Comparison of ENCODE assay signal across 9 cellular contexts in genomic region chr14:102819176-102819628, GRCh38. TPM values are rescaled to one million over a fixed set of nuclear protein-coding genes. Genes with fewer than 3 reads are reported as not detected.
A peak's percentile ranks its signal among the peaks of the same experiment; 100 is the strongest.
DNase-seq lines count a peak whose midpoint lies in the region; ATAC-seq and TF ChIP-seq lines count a peak whose summit lies in the region.
"Had no signal": no experiment of that assay in that cellular context is flagged by ENCODE, and none has a peak within 500 bp of the region (broad histone marks: within the 10 kb centered on the region; RNA-seq: fewer than 3 reads in every experiment).

No MANE protein-coding gene starts in this region.

- H3K36me3 ChIP-seq in thymus (ENCODE audit: control insufficient read depth, insufficient read depth): no peaks in the 10 kb centered on the region
- H3K36me3 ChIP-seq: cardiac muscle cell had no signal

- no peaks in the 10 kb centered on the region for H3K27me3 ChIP-seq in thymus (ENCODE audit: control insufficient read depth, insufficient read depth)
- H3K27me3 ChIP-seq: cardiac muscle cell had no signal

- H3K4me3 ChIP-seq in thymus (ENCODE audit: low read length): no peak overlapping the region
- H3K4me3 ChIP-seq: cardiac muscle cell had no signal

- intact Hi-C loops in CD14-positive monocyte (cut with micrococcal nuclease): no loop called here

- peak overlapping the region; percentile 61 for H3K27ac ChIP-seq in thymus (ENCODE audit: low read depth)
- H3K27ac ChIP-seq: cardiac muscle cell had no signal

- H3K27me3 Mint-ChIP-seq in CD14-positive monocyte (ENCODE audit: low read depth in 3 of 3): peaks cover 0 to 4% (median 0%) of the 10 kb centered on the region in 3 donors
- peaks cover 0 to 2% (median 0%) of the 10 kb centered on the region in 3 donors for H3K27me3 Mint-ChIP-seq in immature natural killer cell (ENCODE audit: low read depth in 3 of 3)

- H3K36me3 Mint-ChIP-seq in CD14-positive monocyte (peaks cover 32% of the 10 kb centered on the region in 2 donors), immature natural killer cell (peaks cover 0 to 3% (median 0%) of the 10 kb centered on the region in 3 donors)

- H3K9me3 ChIP-seq in thymus (ENCODE audit: control insufficient read depth): no peaks in the 10 kb centered on the region

- H3K27ac Mint-ChIP-seq in CD14-positive monocyte: peak overlapping the region in 5 of 7 donors; percentile 37 to 61 (median 43)
- H3K27ac Mint-ChIP-seq in immature natural killer cell: peak overlapping the region; percentile 18 to 79 (median 62)

- no peak for DNase-seq in CD14-positive monocyte (ENCODE audit: low spot score)
- peak; percentile 55 to 71 for DNase-seq in activated CD4-positive, alpha-beta T cell treated with anti-CD3 and anti-CD28 coated beads, Interleukin-2, amount 50 U/mL, for 24 hours (ENCODE audit: low read depth in 1 of 2, low spot score in 1 of 2)
- peak in 2 of 3 donors; percentile 14 to 36 for DNase-seq in immature natural killer cell
- no peak for DNase-seq in NCI-H2227 treated with DMSO at 0.1 percent for 48 hours (lab: John Stamatoyannopoulos, UW)
- DNase-seq in AML-193 (lab: John Stamatoyannopoulos, UW): no peak

- WGBS in thymus: 86% methylated on average over 9 of the region's 9 CpGs

- ATAC-seq in GM19397 (IDR thresholded peaks at IDR 0.05; ENCODE audit: unreplicated experiment) (peak; percentile 77), HG03439 (IDR thresholded peaks at IDR 0.05; ENCODE audit: unreplicated experiment) (peak; percentile 60)

- no peak for TF ChIP-seq CTCF in CD14-positive monocyte (IDR thresholded peaks at IDR 0.05)

- H3K4me1 Mint-ChIP-seq in CD14-positive monocyte (peaks cover 14% of the 10 kb centered on the region), immature natural killer cell (peaks cover 49 to 65% of the 10 kb centered on the region in 2 donors)

- no peaks in the 10 kb centered on the region for H3K4me1 ChIP-seq in thymus (ENCODE audit: control insufficient read depth, insufficient read depth, low read length)

- H3K9me3 Mint-ChIP-seq in CD14-positive monocyte: no peaks in the 10 kb centered on the region
- H3K9me3 Mint-ChIP-seq in immature natural killer cell: no peaks in the 10 kb centered on the region

- H3K4me3 Mint-ChIP-seq in CD14-positive monocyte (no peak overlapping the region), immature natural killer cell (peak overlapping the region in 4 of 5 donors; percentile 20 to 75 (median 54))

RNA-seq across cellular contexts. Expression of gene TRAF3, which starts 42.0 kb away (rescaled TPM):
- polyA plus RNA-seq in CD14-positive monocyte (10 to 100 TPM; 12.0 to 17.3 TPM), immature natural killer cell (10 to 100 TPM in 1 of 3 donors, 1 to 10 TPM in 2; 9.2 to 12.8 (median 9.3) TPM), thymus (9.2 TPM)

Comparison
In these comparisons a context has a peak if more than half of its experiments do, and no peak if none do; other contexts are left out.
1. DNase-seq: peak in activated CD4-positive, alpha-beta T cell treated with anti-CD3 and anti-CD28 coated beads, Interleukin-2, amount 50 U/mL, for 24 hours (2 of 2) and immature natural killer cell (2 of 3); none in CD14-positive monocyte (single experiment), NCI-H2227 treated with DMSO at 0.1 percent for 48 hours (single experiment) and AML-193 (0 of 2).
2. H3K4me3 Mint-ChIP-seq: peak in immature natural killer cell (4 of 5); none in CD14-positive monocyte (0 of 2).